Comparison of ENCODE assay signal across 8 cellular contexts in genomic region chr14:88551094-88551870, GRCh38. TPM values are rescaled to one million over a fixed set of nuclear protein-coding genes. Genes with fewer than 3 reads are reported as not detected.
DNase-seq lines count a peak whose midpoint lies in the region; ATAC-seq and TF ChIP-seq lines count a peak whose summit lies in the region.

No MANE protein-coding gene starts in this region.

- H3K4me1 ChIP-seq in GM23338 (ENCODE audit: insufficient read depth) (peaks cover 22% of the 10 kb centered on the region), NT2/D1 (ENCODE audit: insufficient read depth, insufficient read length) (no peaks in the 10 kb centered on the region), heart left ventricle (peaks cover 11 to 70% (median 47%) of the 10 kb centered on the region in 12 donors), osteoblast (ENCODE audit: insufficient read depth, low read length) (peaks cover 36% of the 10 kb centered on the region), tibial artery (peaks cover 14 to 65% (median 37%) of the 10 kb centered on the region in 4 donors)

- H4K20me1 ChIP-seq in GM23338 (replicated peaks; ENCODE audit: insufficient read depth) (no peaks in the 10 kb centered on the region; the same call in 1 of the 2 replicates), osteoblast (ENCODE audit: insufficient read depth, low read length) (no peaks in the 10 kb centered on the region)

- intact Hi-C loops in heart left ventricle (cut with DNase I) (loop anchor here in 3 of 10 donors (2.0 to 10.0 kb wide), 4 partner anchors 58 to 606 kb away; partner anchors contain the start of genes SPATA7 (in 2 of the 3) and GALC (in 1 of the 3)), tibial artery (cut with DNase I; ENCODE audit: low total_unique reads) (loop anchor here (5.0 kb wide), 1 partner anchor 59 kb away; no protein-coding TSS in a partner anchor)

- H3K9ac ChIP-seq in NT2/D1 (ENCODE audit: insufficient read length, low read depth): peak overlapping the region; percentile 79

- H3K9me2 ChIP-seq in GM23338 (ENCODE audit: insufficient read depth): no peaks in the 10 kb centered on the region

- peak; percentile 86 for ATAC-seq in GM23338
- peak; percentile 81 to 87 (median 84) for ATAC-seq in heart left ventricle
- no peak for ATAC-seq in GM21723 (IDR thresholded peaks at IDR 0.05; ENCODE audit: unreplicated experiment)

- H3K27ac ChIP-seq in GM23338 (ENCODE audit: low read depth): no peak overlapping the region
- H3K27ac ChIP-seq in heart left ventricle: peak overlapping the region in 11 of 12 donors; percentile 54 to 85 (median 77)
- peak overlapping the region; percentile 64 for H3K27ac ChIP-seq in osteoblast (ENCODE audit: low read depth, low read length)
- peak overlapping the region; percentile 69 to 85 for H3K27ac ChIP-seq in tibial artery

- peak in 1 of 2 donors; percentile 29 for TF ChIP-seq POLR2A in heart left ventricle (IDR thresholded peaks at IDR 0.05)

- H2AFZ ChIP-seq in GM23338 (peak overlapping the region; percentile 94), osteoblast (ENCODE audit: low read length) (peak overlapping the region; percentile 93)

- peaks cover 15% of the 10 kb centered on the region for H3K27me3 Mint-ChIP-seq in GM23338 (ENCODE audit: insufficient read depth, low read depth, poor library complexity)

- H3K9me3 Mint-ChIP-seq in GM23338: no peaks in the 10 kb centered on the region

- TF ChIP-seq CTCF in GM23338 (conservative IDR thresholded peaks at IDR 0.05; ENCODE audit: low read depth in 2 of 2) (peak in 1 of 2 experiments; percentile 44; a peak in 1 of 4 replicates), heart left ventricle (IDR thresholded peaks at IDR 0.05) (peak in 9 of 12 donors; percentile 24 to 58 (median 42)), osteoblast (IDR thresholded peaks at IDR 0.05; ENCODE audit: extremely low read depth, low read depth, low read length) (peak; percentile 25), tibial artery (IDR thresholded peaks at IDR 0.05) (peak; percentile 46 to 56)

- H3K4me2 ChIP-seq in GM23338: peak overlapping the region; percentile 90
- H3K4me2 ChIP-seq in osteoblast (ENCODE audit: insufficient read depth, low read length): peak overlapping the region; percentile 96

- H3K27me3 ChIP-seq in GM23338 (ENCODE audit: insufficient read depth) (peaks cover 19% of the 10 kb centered on the region), NT2/D1 (ENCODE audit: insufficient read depth, insufficient read length) (peaks cover 29% of the 10 kb centered on the region), heart left ventricle (peaks cover 0 to 54% (median 0%) of the 10 kb centered on the region in 9 donors), osteoblast (ENCODE audit: insufficient read depth, low read length) (no peaks in the 10 kb centered on the region), tibial artery (no peaks in the 10 kb centered on the region)

- H3K4me1 Mint-ChIP-seq in GM23338: peaks cover 21% of the 10 kb centered on the region

- H3F3A ChIP-seq in GM23338 (replicated peaks; ENCODE audit: low read depth): 0 out of 2 replicates have a peak, but pooled peaks cover 3% of the 10 kb centered on the region

- peaks cover 3% of the 10 kb centered on the region; the same call in 2 of the 3 replicates for H3K36me3 Mint-ChIP-seq in GM23338 (ENCODE audit: low read depth)

- no peak overlapping the region for H3K27ac Mint-ChIP-seq in GM23338

- H3K36me3 ChIP-seq in GM23338 (ENCODE audit: insufficient read depth): 0 out of 2 replicates have a peak, but pooled peaks cover 5% of the 10 kb centered on the region
- peaks cover 25% of the 10 kb centered on the region for H3K36me3 ChIP-seq in NT2/D1 (ENCODE audit: insufficient read depth, insufficient read length, low read length)
- H3K36me3 ChIP-seq in heart left ventricle: peaks cover 0 to 40% (median 16%) of the 10 kb centered on the region in 9 donors
- H3K36me3 ChIP-seq in osteoblast (ENCODE audit: insufficient read depth, low read length): peaks cover 23% of the 10 kb centered on the region
- peaks cover 16 to 39% (median 24%) of the 10 kb centered on the region in 3 donors for H3K36me3 ChIP-seq in tibial artery

- no peaks in the 10 kb centered on the region for H3K9me3 ChIP-seq in NT2/D1 (ENCODE audit: insufficient read depth, low read length)
- no peaks in the 10 kb centered on the region for H3K9me3 ChIP-seq in heart left ventricle
- no peaks in the 10 kb centered on the region for H3K9me3 ChIP-seq in osteoblast (ENCODE audit: low read depth, low read length)
- no peaks in the 10 kb centered on the region for H3K9me3 ChIP-seq in tibial artery

- H3K79me2 ChIP-seq in GM23338 (replicated peaks; ENCODE audit: insufficient read depth) (peaks cover 20% of the 10 kb centered on the region), osteoblast (ENCODE audit: insufficient read depth, low read length) (peaks cover 66% of the 10 kb centered on the region)

- DNase-seq in AG08395 (ENCODE audit: low spot score) (peak; percentile 86), GM23338 (ENCODE audit: low spot score) (peak; percentile 93), NT2/D1 (ENCODE audit: low read depth, low spot score) (no peak), amniotic stem cell (lab: John Stamatoyannopoulos, UW) (peak; percentile 58), heart left ventricle (peak; percentile 81 to 86 (median 83)), osteoblast (ENCODE audit: insufficient read length, low spot score, missing footprints) (peak; percentile 97), tibial artery (peak; percentile 82 to 88)

- H3K4me3 ChIP-seq in GM23338: peak overlapping the region; percentile 70
- H3K4me3 ChIP-seq in NT2/D1 (ENCODE audit: insufficient read length, low read depth): peak overlapping the region; percentile 73
- H3K4me3 ChIP-seq in heart left ventricle: peak overlapping the region; percentile 38 to 91 (median 74)
- H3K4me3 ChIP-seq in osteoblast (ENCODE audit: insufficient read depth, low read length): peak overlapping the region; percentile 84
- peak overlapping the region; percentile 54 to 66 for H3K4me3 ChIP-seq in tibial artery

- 6 to 14% (median 8%) methylated on average over 30 to 50 of the region's 50 CpGs for WGBS in heart left ventricle, 4 donors

- peak overlapping the region; percentile 87 for H3K4me3 Mint-ChIP-seq in GM23338

RNA-seq across cellular contexts. Expression of gene PTPN21, which starts 3.5 kb away (rescaled TPM):
- 5.2 and 5.6 TPM in 2 replicates for total RNA-seq in GM23338 (2014; rRNA removed; shearing (Covaris generic))
- polyA plus RNA-seq in GM23338 (2016; fragmentation: Nextera tagmentation; extraction: Ambion mirVana) (2.3 and 2.7 TPM in 2 replicates), heart left ventricle (10 to 100 TPM in 1 of 2 donors, 1 to 10 TPM in 1; 9.4 to 12.2 TPM)
- total RNA-seq in heart left ventricle (10 to 100 TPM; 21.1 to 68.3 (median 34.2) TPM), osteoblast (17.4 and 18.0 TPM in 2 replicates)

RNA-seq across cellular contexts. Expression of gene ZC3H14, which starts 11.6 kb away (rescaled TPM):
- total RNA-seq in GM23338 (2014; rRNA removed; shearing (Covaris generic)): 80.3 and 87.9 TPM in 2 replicates
- polyA plus RNA-seq in GM23338 (2016; fragmentation: Nextera tagmentation; extraction: Ambion mirVana) (55.8 and 63.2 TPM in 2 replicates), heart left ventricle (10 to 100 TPM; 27.6 to 38.3 TPM)
- total RNA-seq in heart left ventricle (10 to 100 TPM; 36.8 to 62.7 (median 44.7) TPM), osteoblast (72.2 and 74.6 TPM in 2 replicates)
